ENCODE assay signal across 23 cellular contexts in the genomic region with DNA sequence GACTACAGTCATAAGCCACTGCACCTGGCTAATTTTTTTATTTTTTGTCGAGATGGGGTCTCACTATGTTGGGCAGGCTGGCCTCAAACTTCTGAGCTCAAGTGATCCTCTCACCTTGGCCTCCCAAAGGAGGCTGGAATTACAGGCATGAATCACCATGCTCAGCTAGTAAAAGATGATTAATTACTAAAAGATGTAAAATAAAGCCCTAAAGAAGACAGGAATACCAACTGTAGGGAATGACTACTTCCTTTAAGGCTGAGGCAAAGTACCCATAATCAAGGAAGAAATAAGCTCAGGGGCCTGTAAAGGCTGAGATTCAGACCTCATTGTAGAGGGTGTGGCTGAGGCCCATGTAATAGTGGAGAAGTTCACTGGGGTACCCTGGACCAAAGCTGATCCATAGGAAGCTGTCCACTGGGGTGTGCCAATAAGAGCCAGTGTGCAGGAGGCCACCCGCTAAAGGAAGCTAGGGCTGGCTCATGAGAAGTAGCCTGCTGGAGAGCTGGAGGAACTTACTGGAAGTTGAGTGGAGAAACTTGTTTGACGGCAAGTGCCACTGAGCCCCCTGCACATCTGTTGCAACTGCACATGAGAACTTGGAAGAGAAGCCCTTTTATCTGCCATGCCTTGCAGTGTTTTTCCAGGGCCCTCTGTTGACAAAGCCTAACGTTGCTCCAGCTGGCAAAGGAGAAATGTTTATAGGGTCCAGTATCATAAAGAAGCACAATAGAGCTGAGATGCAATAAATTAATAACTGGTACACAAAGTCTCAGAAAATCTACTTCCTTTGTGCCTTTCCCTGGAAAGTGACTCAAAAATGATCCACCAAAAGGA. TPM values are rescaled to one million over a fixed set of nuclear protein-coding genes. Genes with fewer than 3 reads are reported as not detected.
"Had no signal": no experiment of that assay in that cellular context is flagged by ENCODE, and none has a peak within 500 bp of the region (broad histone marks: within the 10 kb centered on the region; RNA-seq: fewer than 3 reads in every experiment).

No MANE protein-coding gene starts in this region.

- H3K4me3 ChIP-seq: dorsolateral prefrontal cortex, left lung, right atrium auricular region, suprapubic skin, vagina had no signal

- H3K27me3 ChIP-seq: left lung, right atrium auricular region, suprapubic skin, vagina had no signal

- H3K27ac ChIP-seq: dorsolateral prefrontal cortex, epithelial cell of prostate, left lung, right atrium auricular region, suprapubic skin, vagina had no signal

- ATAC-seq: activated T-helper 17 cell treated with anti-CD3 and anti-CD28 coated beads, Interleukin-2, amount 50 U/mL, for 72 hours; left lung; stimulated activated naive CD8-positive, alpha-beta T cell treated with anti-CD3 and anti-CD28 coated beads, Interleukin-15, amount 100 ng/mL, for 72 hours had no signal

- DNase-seq: activated B cell treated with CpG ODN at 0.5 μM for 24 hours; activated CD4-positive, alpha-beta memory T cell treated with anti-CD3 and anti-CD28 coated beads for 36 hours; activated CD4-positive, alpha-beta T cell treated with anti-CD3 and anti-CD28 coated beads for 4 hours; activated naive CD4-positive, alpha-beta T cell; activated naive CD8-positive, alpha-beta T cell treated with anti-CD3 and anti-CD28 coated beads for 36 hours; activated T-cell treated with anti-CD3 and anti-CD28 coated beads for 4 hours; amygdala; caudate nucleus; dorsolateral prefrontal cortex; glutamatergic neuron; hippocampal formation; left lung; midbrain; occipital lobe; stimulated activated CD4-positive, alpha-beta T cell treated with anti-CD3 and anti-CD28 coated beads, Interleukin-15, amount 100 ng/mL, for 24 hours; stimulated activated CD4-positive, alpha-beta T cell treated with anti-CD3 and anti-CD28 coated beads, Interleukin-4, amount 100 ng/mL, for 1 hour; stimulated activated naive CD8-positive, alpha-beta T cell treated with anti-CD3 and anti-CD28 coated beads, Interleukin-15, amount 100 ng/mL, for 72 hours had no signal

- H3K4me1 ChIP-seq: left lung, right atrium auricular region, suprapubic skin, vagina had no signal

- H3K9me3 ChIP-seq: left lung, right atrium auricular region, suprapubic skin, vagina had no signal

- H3K36me3 ChIP-seq: left lung, right atrium auricular region, suprapubic skin, vagina had no signal

RNA-seq across cellular contexts. Expression of gene SERTAD4, which starts 17.8 kb away (rescaled TPM):
- total RNA-seq: activated B cell treated with CpG ODN at 0.5 μM for 24 hours; activated CD4-positive, alpha-beta memory T cell treated with anti-CD3 and anti-CD28 coated beads for 36 hours; activated naive CD8-positive, alpha-beta T cell treated with anti-CD3 and anti-CD28 coated beads for 36 hours; activated T-helper 17 cell treated with anti-CD3 and anti-CD28 coated beads, Interleukin-2, amount 50 U/mL, for 72 hours; T-helper 2 cell treated with Interferon-gamma antibody and Interleukin-4, amounts not matched to agents 100 ng/mL and 5 ng/mL, for 36 hours had no signal
